Comparison of ENCODE assay signal across 1 cellular context in genomic region chrX:48896611-48897011, GRCh38.
TF ChIP-seq lines count a peak whose summit lies in the region.

No MANE protein-coding gene starts in this region.

TF ChIP-seq in A549, 52 proteins besides CTCF, POLR2A, EP300 and RAD21 (continued from another document):
- no peak for TF ChIP-seq HMGXB4 (CRISPR knock-in tag; IDR thresholded peaks at IDR 0.05; ENCODE audit: borderline replicate concordance)
- TF ChIP-seq NR3C1 (IDR thresholded peaks at IDR 0.05) = no peak
- no peak for TF ChIP-seq RARB (CRISPR knock-in tag; IDR thresholded peaks at IDR 0.05)
- no peak for TF ChIP-seq TP53 (CRISPR knock-in tag; IDR thresholded peaks at IDR 0.05)
TF ChIP-seq in A549: peak in this region for 0.
